ENCODE assay signal across 13 cellular contexts in genomic region chr7:55375237-55375636, GRCh38.
"Had no signal": no experiment of that assay in that cellular context is flagged by ENCODE, and none has a peak within 500 bp of the region (broad histone marks: within the 10 kb centered on the region; RNA-seq: fewer than 3 reads in every experiment).

No MANE protein-coding gene starts in this region.

- H3K27me3 ChIP-seq: neutrophil, stomach, transverse colon had no signal

- H3K27ac ChIP-seq: neutrophil, skin epidermis, stomach, thoracic aorta, transverse colon had no signal

- H3K36me3 ChIP-seq: neutrophil, stomach, thoracic aorta, transverse colon had no signal

- H3K4me3 ChIP-seq: mucosa of descending colon, skin epidermis, stomach, thoracic aorta, transverse colon had no signal

- H3K4me1 ChIP-seq: stomach had no signal

- DNase-seq: effector memory CD4-positive, alpha-beta T cell; left colon; left ventricle myocardium superior; mucosa of descending colon; naive thymus-derived CD8-positive, alpha-beta T cell; stimulated activated CD4-positive, alpha-beta T cell treated with anti-CD3 and anti-CD28 coated beads, Interleukin-12 subunit alpha, Interleukin-12 subunit beta, amount 100 ng/mL, for 4 hours; stimulated activated naive CD4-positive, alpha-beta T cell; stomach; substantia nigra; transverse colon had no signal

- H3K9me3 ChIP-seq: mucosa of descending colon, neutrophil, stomach, thoracic aorta, transverse colon had no signal
